In genomic region chr16:67326472-67327309, GRCh38 we compare ENCODE assay signal across 1 cellular context.
TF ChIP-seq lines count a peak whose summit lies in the region.

Gene KCTD19 (minus strand): TSS chr16:67326741. CDS start chr16:67326707, 34 bp downstream.
Gene LRRC36 (plus strand): TSS chr16:67326815. CDS start chr16:67326863, 48 bp downstream.

TF ChIP-seq in K562, 482 proteins besides CTCF, POLR2A, EP300 and RAD21 (continued from another document and continues in another):
- TF ChIP-seq, protein P1, sequence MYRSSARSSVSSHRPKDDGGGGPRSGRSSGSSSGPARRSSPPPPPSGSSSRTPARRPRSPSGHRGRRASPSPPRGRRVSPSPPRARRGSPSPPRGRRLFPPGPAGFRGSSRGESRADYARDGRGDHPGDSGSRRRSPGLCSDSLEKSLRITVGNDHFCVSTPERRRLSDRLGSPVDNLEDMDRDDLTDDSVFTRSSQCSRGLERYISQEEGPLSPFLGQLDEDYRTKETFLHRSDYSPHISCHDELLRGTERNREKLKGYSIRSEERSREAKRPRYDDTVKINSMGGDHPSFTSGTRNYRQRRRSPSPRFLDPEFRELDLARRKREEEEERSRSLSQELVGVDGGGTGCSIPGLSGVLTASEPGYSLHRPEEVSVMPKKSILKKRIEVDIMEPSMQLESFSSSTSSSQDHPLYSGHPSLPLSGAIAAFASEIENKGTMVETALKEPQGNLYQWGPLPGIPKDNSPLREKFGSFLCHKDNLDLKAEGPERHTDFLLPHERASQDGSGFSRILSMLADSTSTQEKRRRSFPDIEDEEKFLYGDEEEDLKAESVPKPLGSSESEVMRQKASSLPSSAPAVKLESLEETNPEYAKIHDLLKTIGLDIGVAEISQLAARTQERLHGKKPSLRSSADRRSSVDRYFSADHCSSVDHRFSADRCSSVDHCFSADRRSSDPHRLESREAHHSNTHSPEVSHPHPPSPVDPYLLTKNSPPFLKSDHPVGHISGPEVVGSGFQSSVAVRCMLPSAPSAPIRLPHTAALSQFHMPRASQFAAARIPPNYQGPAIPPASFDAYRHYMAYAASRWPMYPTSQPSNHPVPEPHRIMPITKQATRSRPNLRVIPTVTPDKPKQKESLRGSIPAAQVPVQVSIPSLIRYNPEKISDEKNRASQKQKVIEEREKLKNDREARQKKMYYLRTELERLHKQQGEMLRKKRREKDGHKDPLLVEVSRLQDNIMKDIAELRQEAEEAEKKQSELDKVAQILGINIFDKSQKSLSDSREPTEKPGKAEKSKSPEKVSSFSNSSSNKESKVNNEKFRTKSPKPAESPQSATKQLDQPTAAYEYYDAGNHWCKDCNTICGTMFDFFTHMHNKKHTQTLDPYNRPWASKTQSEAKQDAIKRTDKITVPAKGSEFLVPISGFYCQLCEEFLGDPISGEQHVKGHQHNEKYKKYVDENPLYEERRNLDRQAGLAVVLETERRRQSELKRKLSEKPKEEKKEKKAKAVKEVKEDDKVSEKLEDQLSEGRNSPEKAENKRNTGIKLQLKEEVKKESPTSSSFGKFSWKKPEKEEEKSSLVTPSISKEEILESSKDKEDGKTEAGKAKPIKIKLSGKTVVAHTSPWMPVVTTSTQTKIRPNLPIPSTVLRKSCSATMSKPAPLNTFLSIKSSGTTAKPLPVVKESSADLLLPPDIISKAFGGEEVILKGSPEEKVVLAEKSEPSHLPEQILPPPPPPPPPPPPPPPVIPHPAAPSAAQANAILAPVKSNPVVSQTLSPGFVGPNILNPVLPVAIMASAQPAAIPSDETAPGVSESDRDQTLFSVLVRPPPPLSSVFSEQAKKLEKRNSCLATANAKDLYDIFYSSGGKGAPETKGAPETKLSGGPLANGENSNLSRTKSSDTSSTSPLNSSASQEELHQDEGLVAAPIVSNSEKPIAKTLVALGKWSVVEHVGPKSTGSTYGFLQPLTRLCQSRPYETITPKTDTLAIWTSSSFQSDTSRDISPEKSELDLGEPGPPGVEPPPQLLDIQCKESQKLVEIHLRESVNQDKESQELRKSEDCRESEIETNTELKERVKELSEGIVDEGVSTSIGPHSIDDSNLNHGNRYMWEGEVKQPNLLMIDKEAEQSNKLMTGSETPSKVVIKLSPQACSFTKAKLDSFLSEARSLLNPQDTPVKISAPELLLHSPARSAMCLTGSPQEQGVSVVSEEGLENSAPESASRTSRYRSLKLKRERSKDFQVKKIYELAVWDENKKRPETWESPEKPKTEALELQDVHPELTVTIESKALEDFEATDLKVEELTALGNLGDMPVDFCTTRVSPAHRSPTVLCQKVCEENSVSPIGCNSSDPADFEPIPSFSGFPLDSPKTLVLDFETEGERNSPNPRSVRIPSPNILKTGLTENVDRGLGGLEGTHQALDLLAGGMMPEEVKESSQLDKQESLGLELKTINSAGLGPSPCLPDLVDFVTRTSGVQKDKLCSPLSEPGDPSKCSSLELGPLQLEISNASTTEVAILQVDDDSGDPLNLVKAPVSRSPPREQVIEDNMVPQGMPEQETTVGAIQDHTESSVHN (IDR thresholded peaks at IDR 0.05; ENCODE audit: borderline replicate concordance in 1 of 2, low read depth in 1 of 2): no peak
- no peak for TF ChIP-seq XRCC3 (IDR thresholded peaks at IDR 0.05)
- TF ChIP-seq TAL1 (IDR thresholded peaks at IDR 0.05): no peak
- TF ChIP-seq E2F6 (IDR thresholded peaks at IDR 0.05; ENCODE audit: borderline replicate concordance in 1 of 2, extremely low read depth in 1 of 2, insufficient read depth in 1 of 2, insufficient read length in 1 of 2, low read depth in 1 of 2, low read length in 1 of 2, poor library complexity in 1 of 2, severe bottlenecking in 1 of 2): peak in 1 of 2 experiments; percentile 33
- no peak for TF ChIP-seq HCFC1 (IDR thresholded peaks at IDR 0.05; ENCODE audit: low read depth, low read length)
- TF ChIP-seq, protein P2, sequence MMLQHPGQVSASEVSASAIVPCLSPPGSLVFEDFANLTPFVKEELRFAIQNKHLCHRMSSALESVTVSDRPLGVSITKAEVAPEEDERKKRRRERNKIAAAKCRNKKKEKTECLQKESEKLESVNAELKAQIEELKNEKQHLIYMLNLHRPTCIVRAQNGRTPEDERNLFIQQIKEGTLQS (IDR thresholded peaks at IDR 0.05): no peak
- TF ChIP-seq, protein P2 (CRISPR knock-in tag; conservative IDR thresholded peaks at IDR 0.05): no peak
- TF ChIP-seq, protein P3, sequence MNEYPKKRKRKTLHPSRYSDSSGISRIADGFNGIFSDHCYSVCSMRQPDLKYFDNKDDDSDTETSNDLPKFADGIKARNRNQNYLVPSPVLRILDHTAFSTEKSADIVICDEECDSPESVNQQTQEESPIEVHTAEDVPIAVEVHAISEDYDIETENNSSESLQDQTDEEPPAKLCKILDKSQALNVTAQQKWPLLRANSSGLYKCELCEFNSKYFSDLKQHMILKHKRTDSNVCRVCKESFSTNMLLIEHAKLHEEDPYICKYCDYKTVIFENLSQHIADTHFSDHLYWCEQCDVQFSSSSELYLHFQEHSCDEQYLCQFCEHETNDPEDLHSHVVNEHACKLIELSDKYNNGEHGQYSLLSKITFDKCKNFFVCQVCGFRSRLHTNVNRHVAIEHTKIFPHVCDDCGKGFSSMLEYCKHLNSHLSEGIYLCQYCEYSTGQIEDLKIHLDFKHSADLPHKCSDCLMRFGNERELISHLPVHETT (CRISPR knock-in tag; conservative IDR thresholded peaks at IDR 0.05 in 1 of 2, IDR thresholded peaks at IDR 0.05 in 1 of 2): no peak
- TF ChIP-seq TOE1 (IDR thresholded peaks at IDR 0.05; ENCODE audit: borderline replicate concordance): no peak
- TF ChIP-seq TOE1 (CRISPR knock-in tag; IDR thresholded peaks at IDR 0.05; ENCODE audit: borderline replicate concordance, low read depth): no peak
- no peak for TF ChIP-seq ZNF311 (CRISPR knock-in tag; IDR thresholded peaks at IDR 0.05)
- TF ChIP-seq EWSR1 (IDR thresholded peaks at IDR 0.05; ENCODE audit: borderline replicate concordance, low read depth, partially characterized antibody): no peak
- TF ChIP-seq ARID3A (IDR thresholded peaks at IDR 0.05; ENCODE audit: borderline replicate concordance, low read depth, low read length): no peak
- no peak; the same call in 1 of the 2 replicates for TF ChIP-seq ESRRA (IDR thresholded peaks at IDR 0.05; ENCODE audit: borderline replicate concordance, low read depth)
- TF ChIP-seq MLLT1 (IDR thresholded peaks at IDR 0.05): peak in 1 of 2 experiments; percentile 53; a peak in 1 of 4 replicates
- TF ChIP-seq, protein P4, sequence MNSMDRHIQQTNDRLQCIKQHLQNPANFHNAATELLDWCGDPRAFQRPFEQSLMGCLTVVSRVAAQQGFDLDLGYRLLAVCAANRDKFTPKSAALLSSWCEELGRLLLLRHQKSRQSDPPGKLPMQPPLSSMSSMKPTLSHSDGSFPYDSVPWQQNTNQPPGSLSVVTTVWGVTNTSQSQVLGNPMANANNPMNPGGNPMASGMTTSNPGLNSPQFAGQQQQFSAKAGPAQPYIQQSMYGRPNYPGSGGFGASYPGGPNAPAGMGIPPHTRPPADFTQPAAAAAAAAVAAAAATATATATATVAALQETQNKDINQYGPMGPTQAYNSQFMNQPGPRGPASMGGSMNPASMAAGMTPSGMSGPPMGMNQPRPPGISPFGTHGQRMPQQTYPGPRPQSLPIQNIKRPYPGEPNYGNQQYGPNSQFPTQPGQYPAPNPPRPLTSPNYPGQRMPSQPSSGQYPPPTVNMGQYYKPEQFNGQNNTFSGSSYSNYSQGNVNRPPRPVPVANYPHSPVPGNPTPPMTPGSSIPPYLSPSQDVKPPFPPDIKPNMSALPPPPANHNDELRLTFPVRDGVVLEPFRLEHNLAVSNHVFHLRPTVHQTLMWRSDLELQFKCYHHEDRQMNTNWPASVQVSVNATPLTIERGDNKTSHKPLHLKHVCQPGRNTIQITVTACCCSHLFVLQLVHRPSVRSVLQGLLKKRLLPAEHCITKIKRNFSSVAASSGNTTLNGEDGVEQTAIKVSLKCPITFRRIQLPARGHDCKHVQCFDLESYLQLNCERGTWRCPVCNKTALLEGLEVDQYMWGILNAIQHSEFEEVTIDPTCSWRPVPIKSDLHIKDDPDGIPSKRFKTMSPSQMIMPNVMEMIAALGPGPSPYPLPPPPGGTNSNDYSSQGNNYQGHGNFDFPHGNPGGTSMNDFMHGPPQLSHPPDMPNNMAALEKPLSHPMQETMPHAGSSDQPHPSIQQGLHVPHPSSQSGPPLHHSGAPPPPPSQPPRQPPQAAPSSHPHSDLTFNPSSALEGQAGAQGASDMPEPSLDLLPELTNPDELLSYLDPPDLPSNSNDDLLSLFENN (IDR thresholded peaks at IDR 0.05; ENCODE audit: low read depth in 2 of 2, low read length in 2 of 2): no peak
- peak; percentile 25; the same call in 1 of the 2 replicates for TF ChIP-seq PHB2 (IDR thresholded peaks at IDR 0.05; ENCODE audit: low read depth)
- no peak for TF ChIP-seq CUX1 (CRISPR knock-in tag; IDR thresholded peaks at IDR 0.05)
- no peak for TF ChIP-seq ZHX1 (conservative IDR thresholded peaks at IDR 0.05; ENCODE audit: low read length)
- TF ChIP-seq FOXP1 (CRISPR knock-in tag; IDR thresholded peaks at IDR 0.05): no peak
